32 cellular contexts compared by ENCODE assay signal in the genomic region with DNA sequence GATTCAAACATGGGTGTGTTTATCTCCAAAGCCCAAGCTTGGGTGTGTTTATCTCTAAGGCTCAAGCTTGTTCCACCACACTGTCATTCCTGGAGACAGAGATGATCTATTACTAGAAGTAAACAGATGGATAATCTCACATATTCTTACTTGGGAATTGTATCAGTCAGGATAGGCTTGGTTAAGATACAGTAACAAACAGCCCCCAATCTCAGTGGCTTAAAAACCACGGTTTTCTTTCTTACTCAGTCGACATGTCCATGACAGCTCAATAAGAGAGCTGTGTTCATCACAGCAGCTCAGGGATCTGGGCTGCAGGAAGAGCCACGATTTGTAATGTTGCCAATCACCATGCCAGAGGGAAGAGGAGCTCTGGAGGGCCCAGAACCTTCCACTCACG. TPM values are rescaled to one million over a fixed set of nuclear protein-coding genes. Genes with fewer than 3 reads are reported as not detected.
"Had no signal": no experiment of that assay in that cellular context is flagged by ENCODE, and none has a peak within 500 bp of the region (broad histone marks: within the 10 kb centered on the region; RNA-seq: fewer than 3 reads in every experiment).

No MANE protein-coding gene starts in this region.

- ATAC-seq: naive thymus-derived CD4-positive, alpha-beta T cell; psoas muscle; right cardiac atrium; sciatic nerve; stimulated activated memory B cell treated with anti-CD40 and anti-IgM and Interleukin-4, amounts not matched to agents 10 μg/mL and 1 μg/mL and 100 μg/mL, for 72 hours; stimulated activated naive CD8-positive, alpha-beta T cell treated with anti-CD3 and anti-CD28 coated beads, Interleukin-15, amount 100 ng/mL, for 72 hours; stimulated activated naive CD8-positive, alpha-beta T cell treated with anti-CD3 and anti-CD28 coated beads, Interleukin-15, Interleukin-2, amounts not matched to agents 100 U/mL and 50 U/mL, for 24 hours; upper lobe of right lung had no signal

- H3K4me3 ChIP-seq: neural progenitor cell, ovary, psoas muscle, skin epidermis, smooth muscle cell, spleen, suprapubic skin, testis, tibial artery, transverse colon, upper lobe of right lung, uterus had no signal

- DNase-seq: naive thymus-derived CD4-positive, alpha-beta T cell; occipital lobe; ovary; posterior cingulate gyrus; psoas muscle; right cardiac atrium; spleen; stimulated activated CD4-positive, alpha-beta T cell treated with anti-CD3 and anti-CD28 coated beads, Interleukin-12 subunit alpha, Interleukin-12 subunit beta, amount 100 ng/mL, for 4 hours; stimulated activated CD4-positive, alpha-beta T cell treated with anti-CD3 and anti-CD28 coated beads, Interleukin-1b, Interleukin-23, amount 100 ng/mL, for 48 hours; stimulated activated CD4-positive, alpha-beta T cell treated with anti-CD3 and anti-CD28 coated beads, Interleukin-4, amount 100 ng/mL, for 1 hour; stimulated activated CD4-positive, alpha-beta T cell treated with anti-CD3 and anti-CD28 coated beads, Interleukin-4, amount 100 ng/mL, for 4 hours; stimulated activated CD8-positive, alpha-beta memory T cell treated with anti-CD3 and anti-CD28 coated beads, Interleukin-4, amount 100 ng/mL, for 48 hours; stimulated activated naive CD4-positive, alpha-beta T cell; stimulated activated naive CD8-positive, alpha-beta T cell treated with anti-CD3 and anti-CD28 coated beads, Interleukin-15, amount 100 ng/mL, for 72 hours; stimulated activated naive CD8-positive, alpha-beta T cell treated with anti-CD3 and anti-CD28 coated beads, Interleukin-15, Interleukin-2, amounts not matched to agents 100 U/mL and 50 U/mL, for 24 hours; substantia nigra; testis; tibial artery; transverse colon; upper lobe of right lung; uterus had no signal

- H3K27ac ChIP-seq: neural progenitor cell, ovary, parathyroid adenoma, psoas muscle, skin epidermis, spleen, suprapubic skin, testis, tibial artery, transverse colon, upper lobe of right lung, uterus had no signal

- H3K9me3 ChIP-seq: ovary, psoas muscle, spleen, suprapubic skin, testis, tibial artery, transverse colon, upper lobe of right lung, uterus had no signal

- H3K9ac ChIP-seq: neural progenitor cell, parathyroid adenoma had no signal

- H3K27ac Mint-ChIP-seq: naive thymus-derived CD4-positive, alpha-beta T cell; nephron; neural progenitor cell; progenitor cell of endocrine pancreas; stimulated activated memory B cell treated with anti-CD40 and anti-IgM and Interleukin-4, amounts not matched to agents 10 μg/mL and 1 μg/mL and 100 μg/mL, for 72 hours; stimulated activated naive CD8-positive, alpha-beta T cell treated with anti-CD3 and anti-CD28 coated beads, Interleukin-15, amount 100 ng/mL, for 72 hours; type B pancreatic cell had no signal

- H3K4me1 ChIP-seq: parathyroid adenoma, uterus had no signal

- H3K36me3 ChIP-seq: neural progenitor cell, ovary, spleen, suprapubic skin, tibial artery, transverse colon, upper lobe of right lung, uterus had no signal

- H3K36me3 Mint-ChIP-seq: neural progenitor cell; stimulated activated memory B cell treated with anti-CD40 and anti-IgM and Interleukin-4, amounts not matched to agents 10 μg/mL and 1 μg/mL and 100 μg/mL, for 72 hours; type B pancreatic cell had no signal

- H2AFZ ChIP-seq: neural progenitor cell, parathyroid adenoma had no signal

- H3K4me3 Mint-ChIP-seq: naive thymus-derived CD4-positive, alpha-beta T cell; nephron; neural progenitor cell; stimulated activated memory B cell treated with anti-CD40 and anti-IgM and Interleukin-4, amounts not matched to agents 10 μg/mL and 1 μg/mL and 100 μg/mL, for 72 hours; stimulated activated naive CD8-positive, alpha-beta T cell treated with anti-CD3 and anti-CD28 coated beads, Interleukin-15, amount 100 ng/mL, for 72 hours; type B pancreatic cell had no signal

- H3K27me3 ChIP-seq: neural progenitor cell, ovary, testis, upper lobe of right lung, uterus had no signal

- H3K9me3 Mint-ChIP-seq: nephron; neural progenitor cell; stimulated activated memory B cell treated with anti-CD40 and anti-IgM and Interleukin-4, amounts not matched to agents 10 μg/mL and 1 μg/mL and 100 μg/mL, for 72 hours; type B pancreatic cell had no signal

- H3K4me2 ChIP-seq: neural progenitor cell, smooth muscle cell had no signal

RNA-seq across cellular contexts. Expression of a gene that starts 38.5 kb away (rescaled TPM):
- total RNA-seq: naive thymus-derived CD4-positive, alpha-beta T cell had no signal
- polyA plus RNA-seq: naive thymus-derived CD4-positive, alpha-beta T cell; neural cell had no signal
